Comparison of ENCODE assay signal across 1 cellular context in the genomic region with DNA sequence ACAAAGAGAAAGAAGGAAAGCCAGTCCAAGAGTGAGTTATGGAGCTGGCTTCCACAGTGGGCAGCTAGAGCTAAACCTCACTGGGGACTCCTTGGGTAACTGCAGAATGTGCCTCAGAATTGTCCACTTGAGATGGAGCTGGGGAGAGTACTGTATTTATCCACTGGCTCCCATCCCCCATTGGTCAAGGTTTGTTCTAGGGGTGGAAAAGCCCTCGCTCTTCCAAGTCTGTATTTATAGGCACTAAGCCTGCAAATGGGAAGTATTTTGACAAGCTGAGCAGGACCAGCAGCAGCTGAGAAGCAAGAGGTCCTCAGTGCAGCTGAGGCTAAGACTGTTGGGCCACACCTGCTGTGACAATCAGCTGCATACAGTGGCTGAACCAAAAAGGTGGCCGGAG.
TF ChIP-seq lines count a peak whose summit lies in the region.

No MANE protein-coding gene starts in this region.

TF ChIP-seq in GM12878, 131 proteins besides CTCF, POLR2A, EP300 and RAD21:
- no peak for TF ChIP-seq BHLHE40 (IDR thresholded peaks at IDR 0.05; ENCODE audit: borderline replicate concordance in 1 of 2, low read depth in 2 of 2, low read length in 1 of 2)
- no peak for TF ChIP-seq BACH1 (IDR thresholded peaks at IDR 0.05; ENCODE audit: borderline replicate concordance)
- TF ChIP-seq FOXM1 (IDR thresholded peaks at IDR 0.05; ENCODE audit: low read depth, low read length): no peak
- TF ChIP-seq EZH2 (IDR thresholded peaks at IDR 0.05; ENCODE audit: borderline replicate concordance, control insufficient read depth, low read depth, low read length): no peak
- TF ChIP-seq GATAD2B (conservative IDR thresholded peaks at IDR 0.05; ENCODE audit: low read depth): no peak
- TF ChIP-seq BCLAF1 (IDR thresholded peaks at IDR 0.05): no peak
